ENCODE assay signal across 1 cellular context in the genomic region with DNA sequence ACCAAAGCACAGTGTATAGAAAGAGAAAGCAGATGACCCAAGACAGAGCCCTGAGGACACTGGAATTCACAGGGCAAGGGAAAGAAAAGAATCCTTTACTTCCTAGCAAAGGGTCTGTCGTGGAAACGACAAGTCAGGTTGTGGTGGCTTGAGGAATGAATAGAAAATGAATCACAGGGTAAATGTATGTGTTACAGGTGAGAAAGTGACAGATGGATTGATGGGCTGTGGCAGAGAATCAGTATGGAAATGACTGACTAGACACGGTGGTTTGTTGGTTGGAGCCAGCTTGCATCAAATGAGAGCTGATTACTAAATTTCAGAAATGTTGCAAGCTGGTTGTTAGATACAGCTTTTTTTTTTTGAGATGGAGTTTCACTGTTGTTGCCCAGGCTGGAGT.
TF ChIP-seq lines count a peak whose summit lies in the region.

No MANE protein-coding gene starts in this region.

TF ChIP-seq in GM12878, 131 proteins besides CTCF, POLR2A, EP300 and RAD21 (continued from another document and continues in another):
- TF ChIP-seq, protein P1, sequence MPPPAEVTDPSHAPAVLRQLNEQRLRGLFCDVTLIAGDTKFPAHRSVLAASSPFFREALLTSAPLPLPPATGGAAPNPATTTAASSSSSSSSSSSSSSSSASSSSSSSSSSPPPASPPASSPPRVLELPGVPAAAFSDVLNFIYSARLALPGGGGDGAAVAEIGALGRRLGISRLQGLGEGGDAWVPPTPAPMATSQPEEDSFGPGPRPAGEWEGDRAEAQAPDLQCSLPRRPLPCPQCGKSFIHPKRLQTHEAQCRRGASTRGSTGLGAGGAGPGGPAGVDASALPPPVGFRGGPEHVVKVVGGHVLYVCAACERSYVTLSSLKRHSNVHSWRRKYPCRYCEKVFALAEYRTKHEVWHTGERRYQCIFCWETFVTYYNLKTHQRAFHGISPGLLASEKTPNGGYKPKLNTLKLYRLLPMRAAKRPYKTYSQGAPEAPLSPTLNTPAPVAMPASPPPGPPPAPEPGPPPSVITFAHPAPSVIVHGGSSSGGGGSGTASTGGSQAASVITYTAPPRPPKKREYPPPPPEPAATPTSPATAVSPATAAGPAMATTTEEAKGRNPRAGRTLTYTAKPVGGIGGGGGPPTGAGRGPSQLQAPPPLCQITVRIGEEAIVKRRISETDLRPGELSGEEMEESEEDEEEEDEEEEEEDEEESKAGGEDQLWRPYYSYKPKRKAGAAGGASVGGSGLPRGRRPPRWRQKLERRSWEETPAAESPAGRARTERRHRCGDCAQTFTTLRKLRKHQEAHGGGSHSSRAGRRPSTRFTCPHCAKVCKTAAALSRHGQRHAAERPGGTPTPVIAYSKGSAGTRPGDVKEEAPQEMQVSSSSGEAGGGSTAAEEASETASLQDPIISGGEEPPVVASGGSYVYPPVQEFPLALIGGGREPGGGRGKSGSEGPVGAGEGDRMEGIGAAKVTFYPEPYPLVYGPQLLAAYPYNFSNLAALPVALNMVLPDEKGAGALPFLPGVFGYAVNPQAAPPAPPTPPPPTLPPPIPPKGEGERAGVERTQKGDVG (CRISPR knock-in tag; IDR thresholded peaks at IDR 0.05), result no peak
- TF ChIP-seq LARP7 (IDR thresholded peaks at IDR 0.05) (no peak), SMAD5 (IDR thresholded peaks at IDR 0.05; ENCODE audit: low read depth) (no peak), KLF5 (IDR thresholded peaks at IDR 0.05; ENCODE audit: partially characterized antibody) (peak; percentile 44), POU2F2 (IDR thresholded peaks at IDR 0.05; ENCODE audit: borderline replicate concordance, low read depth, low read length) (peak; percentile 84; the same call in 2 of the 3 replicates), NFIC (IDR thresholded peaks at IDR 0.05; ENCODE audit: low read depth, low read length) (peak; percentile 88), ZBED1 (IDR thresholded peaks at IDR 0.05; ENCODE audit: borderline replicate concordance) (peak; percentile 92), ETV6 (conservative IDR thresholded peaks at IDR 0.05 in 1 of 2, IDR thresholded peaks at IDR 0.05 in 1 of 2; ENCODE audit: borderline replicate concordance in 1 of 2, low read depth in 1 of 2) (peak in 1 of 2 experiments; percentile 83; a peak in 2 of 4 replicates), CREM (IDR thresholded peaks at IDR 0.05; ENCODE audit: low read depth) (peak; percentile 90), BACH1 (IDR thresholded peaks at IDR 0.05; ENCODE audit: borderline replicate concordance) (peak; percentile 82; the same call in 1 of the 2 replicates), FOXM1 (IDR thresholded peaks at IDR 0.05; ENCODE audit: low read depth, low read length) (peak; percentile 88), RELA (IDR thresholded peaks at IDR 0.05; ENCODE audit: borderline replicate concordance, partially characterized antibody) (no peak), IKZF2 (IDR thresholded peaks at IDR 0.05) (peak; percentile 90 to 94), NBN (IDR thresholded peaks at IDR 0.05) (peak; percentile 89), JUNB (IDR thresholded peaks at IDR 0.05) (peak; percentile 97), NRF1 (conservative IDR thresholded peaks at IDR 0.05; ENCODE audit: low read depth, low read length) (no peak), MYC (IDR thresholded peaks at IDR 0.05; ENCODE audit: insufficient read depth, insufficient read length, insufficient replicate concordance, low read length, severe bottlenecking) (no peak), GABPA (IDR thresholded peaks at IDR 0.05; ENCODE audit: low read depth) (0 out of 2 replicates have a peak, but pooled peaks have one; percentile 27), SP1 (IDR thresholded peaks at IDR 0.05; ENCODE audit: low read depth, low read length) (peak; percentile 25), NR2F1 (conservative IDR thresholded peaks at IDR 0.05) (no peak; the same call in 1 of the 2 replicates), FOS (IDR thresholded peaks at IDR 0.05; ENCODE audit: borderline replicate concordance, extremely low read depth, insufficient read length) (peak; percentile 1), ZSCAN29 (IDR thresholded peaks at IDR 0.05) (no peak), MEF2A (IDR thresholded peaks at IDR 0.05; ENCODE audit: insufficient read depth, low read depth, low read length) (peak; percentile 78), NFYA (IDR thresholded peaks at IDR 0.05; ENCODE audit: borderline replicate concordance, low read depth, low read length) (no peak), HDAC6 (IDR thresholded peaks at IDR 0.05; ENCODE audit: unreplicated experiment) (no peak), FOXK2 (IDR thresholded peaks at IDR 0.05) (no peak), SPI1 (IDR thresholded peaks at IDR 0.05; ENCODE audit: borderline replicate concordance, insufficient read depth, low read depth, low read length) (no peak), MEF2B (IDR thresholded peaks at IDR 0.05; ENCODE audit: partially characterized antibody, poor library complexity, severe bottlenecking) (peak; percentile 42), BCL11A (IDR thresholded peaks at IDR 0.05; ENCODE audit: low read depth, low read length) (peak; percentile 99), IKZF1 (conservative IDR thresholded peaks at IDR 0.05) (peak; percentile 83), TBL1XR1 (IDR thresholded peaks at IDR 0.05; ENCODE audit: low read depth, low read length) (peak; percentile 64; the same call in 1 of the 2 replicates), CBFB (IDR thresholded peaks at IDR 0.05; ENCODE audit: low read depth) (peak; percentile 88), CHD4 (IDR thresholded peaks at IDR 0.05) (no peak), YY1 (IDR thresholded peaks at IDR 0.05; ENCODE audit: low read depth, low read length) (no peak), HDAC2 (IDR thresholded peaks at IDR 0.05) (no peak), NFXL1 (IDR thresholded peaks at IDR 0.05; ENCODE audit: borderline replicate concordance) (no peak)
- TF ChIP-seq, protein P2, sequence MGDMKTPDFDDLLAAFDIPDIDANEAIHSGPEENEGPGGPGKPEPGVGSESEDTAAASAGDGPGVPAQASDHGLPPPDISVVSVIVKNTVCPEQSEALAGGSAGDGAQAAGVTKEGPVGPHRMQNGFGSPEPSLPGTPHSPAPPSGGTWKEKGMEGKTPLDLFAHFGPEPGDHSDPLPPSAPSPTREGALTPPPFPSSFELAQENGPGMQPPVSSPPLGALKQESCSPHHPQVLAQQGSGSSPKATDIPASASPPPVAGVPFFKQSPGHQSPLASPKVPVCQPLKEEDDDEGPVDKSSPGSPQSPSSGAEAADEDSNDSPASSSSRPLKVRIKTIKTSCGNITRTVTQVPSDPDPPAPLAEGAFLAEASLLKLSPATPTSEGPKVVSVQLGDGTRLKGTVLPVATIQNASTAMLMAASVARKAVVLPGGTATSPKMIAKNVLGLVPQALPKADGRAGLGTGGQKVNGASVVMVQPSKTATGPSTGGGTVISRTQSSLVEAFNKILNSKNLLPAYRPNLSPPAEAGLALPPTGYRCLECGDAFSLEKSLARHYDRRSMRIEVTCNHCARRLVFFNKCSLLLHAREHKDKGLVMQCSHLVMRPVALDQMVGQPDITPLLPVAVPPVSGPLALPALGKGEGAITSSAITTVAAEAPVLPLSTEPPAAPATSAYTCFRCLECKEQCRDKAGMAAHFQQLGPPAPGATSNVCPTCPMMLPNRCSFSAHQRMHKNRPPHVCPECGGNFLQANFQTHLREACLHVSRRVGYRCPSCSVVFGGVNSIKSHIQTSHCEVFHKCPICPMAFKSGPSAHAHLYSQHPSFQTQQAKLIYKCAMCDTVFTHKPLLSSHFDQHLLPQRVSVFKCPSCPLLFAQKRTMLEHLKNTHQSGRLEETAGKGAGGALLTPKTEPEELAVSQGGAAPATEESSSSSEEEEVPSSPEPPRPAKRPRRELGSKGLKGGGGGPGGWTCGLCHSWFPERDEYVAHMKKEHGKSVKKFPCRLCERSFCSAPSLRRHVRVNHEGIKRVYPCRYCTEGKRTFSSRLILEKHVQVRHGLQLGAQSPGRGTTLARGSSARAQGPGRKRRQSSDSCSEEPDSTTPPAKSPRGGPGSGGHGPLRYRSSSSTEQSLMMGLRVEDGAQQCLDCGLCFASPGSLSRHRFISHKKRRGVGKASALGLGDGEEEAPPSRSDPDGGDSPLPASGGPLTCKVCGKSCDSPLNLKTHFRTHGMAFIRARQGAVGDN (IDR thresholded peaks at IDR 0.05), result no peak
- TF ChIP-seq, protein P3, sequence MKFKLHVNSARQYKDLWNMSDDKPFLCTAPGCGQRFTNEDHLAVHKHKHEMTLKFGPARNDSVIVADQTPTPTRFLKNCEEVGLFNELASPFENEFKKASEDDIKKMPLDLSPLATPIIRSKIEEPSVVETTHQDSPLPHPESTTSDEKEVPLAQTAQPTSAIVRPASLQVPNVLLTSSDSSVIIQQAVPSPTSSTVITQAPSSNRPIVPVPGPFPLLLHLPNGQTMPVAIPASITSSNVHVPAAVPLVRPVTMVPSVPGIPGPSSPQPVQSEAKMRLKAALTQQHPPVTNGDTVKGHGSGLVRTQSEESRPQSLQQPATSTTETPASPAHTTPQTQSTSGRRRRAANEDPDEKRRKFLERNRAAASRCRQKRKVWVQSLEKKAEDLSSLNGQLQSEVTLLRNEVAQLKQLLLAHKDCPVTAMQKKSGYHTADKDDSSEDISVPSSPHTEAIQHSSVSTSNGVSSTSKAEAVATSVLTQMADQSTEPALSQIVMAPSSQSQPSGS (IDR thresholded peaks at IDR 0.05; ENCODE audit: low read length), result peak; percentile 81
- TF ChIP-seq, protein P4, sequence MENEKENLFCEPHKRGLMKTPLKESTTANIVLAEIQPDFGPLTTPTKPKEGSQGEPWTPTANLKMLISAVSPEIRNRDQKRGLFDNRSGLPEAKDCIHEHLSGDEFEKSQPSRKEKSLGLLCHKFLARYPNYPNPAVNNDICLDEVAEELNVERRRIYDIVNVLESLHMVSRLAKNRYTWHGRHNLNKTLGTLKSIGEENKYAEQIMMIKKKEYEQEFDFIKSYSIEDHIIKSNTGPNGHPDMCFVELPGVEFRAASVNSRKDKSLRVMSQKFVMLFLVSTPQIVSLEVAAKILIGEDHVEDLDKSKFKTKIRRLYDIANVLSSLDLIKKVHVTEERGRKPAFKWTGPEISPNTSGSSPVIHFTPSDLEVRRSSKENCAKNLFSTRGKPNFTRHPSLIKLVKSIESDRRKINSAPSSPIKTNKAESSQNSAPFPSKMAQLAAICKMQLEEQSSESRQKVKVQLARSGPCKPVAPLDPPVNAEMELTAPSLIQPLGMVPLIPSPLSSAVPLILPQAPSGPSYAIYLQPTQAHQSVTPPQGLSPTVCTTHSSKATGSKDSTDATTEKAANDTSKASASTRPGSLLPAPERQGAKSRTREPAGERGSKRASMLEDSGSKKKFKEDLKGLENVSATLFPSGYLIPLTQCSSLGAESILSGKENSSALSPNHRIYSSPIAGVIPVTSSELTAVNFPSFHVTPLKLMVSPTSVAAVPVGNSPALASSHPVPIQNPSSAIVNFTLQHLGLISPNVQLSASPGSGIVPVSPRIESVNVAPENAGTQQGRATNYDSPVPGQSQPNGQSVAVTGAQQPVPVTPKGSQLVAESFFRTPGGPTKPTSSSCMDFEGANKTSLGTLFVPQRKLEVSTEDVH (IDR thresholded peaks at IDR 0.05; ENCODE audit: low read depth, partially characterized antibody), result no peak
- TF ChIP-seq, protein P5, sequence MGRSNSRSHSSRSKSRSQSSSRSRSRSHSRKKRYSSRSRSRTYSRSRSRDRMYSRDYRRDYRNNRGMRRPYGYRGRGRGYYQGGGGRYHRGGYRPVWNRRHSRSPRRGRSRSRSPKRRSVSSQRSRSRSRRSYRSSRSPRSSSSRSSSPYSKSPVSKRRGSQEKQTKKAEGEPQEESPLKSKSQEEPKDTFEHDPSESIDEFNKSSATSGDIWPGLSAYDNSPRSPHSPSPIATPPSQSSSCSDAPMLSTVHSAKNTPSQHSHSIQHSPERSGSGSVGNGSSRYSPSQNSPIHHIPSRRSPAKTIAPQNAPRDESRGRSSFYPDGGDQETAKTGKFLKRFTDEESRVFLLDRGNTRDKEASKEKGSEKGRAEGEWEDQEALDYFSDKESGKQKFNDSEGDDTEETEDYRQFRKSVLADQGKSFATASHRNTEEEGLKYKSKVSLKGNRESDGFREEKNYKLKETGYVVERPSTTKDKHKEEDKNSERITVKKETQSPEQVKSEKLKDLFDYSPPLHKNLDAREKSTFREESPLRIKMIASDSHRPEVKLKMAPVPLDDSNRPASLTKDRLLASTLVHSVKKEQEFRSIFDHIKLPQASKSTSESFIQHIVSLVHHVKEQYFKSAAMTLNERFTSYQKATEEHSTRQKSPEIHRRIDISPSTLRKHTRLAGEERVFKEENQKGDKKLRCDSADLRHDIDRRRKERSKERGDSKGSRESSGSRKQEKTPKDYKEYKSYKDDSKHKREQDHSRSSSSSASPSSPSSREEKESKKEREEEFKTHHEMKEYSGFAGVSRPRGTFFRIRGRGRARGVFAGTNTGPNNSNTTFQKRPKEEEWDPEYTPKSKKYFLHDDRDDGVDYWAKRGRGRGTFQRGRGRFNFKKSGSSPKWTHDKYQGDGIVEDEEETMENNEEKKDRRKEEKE (IDR thresholded peaks at IDR 0.05), result no peak
- TF ChIP-seq, protein P6, sequence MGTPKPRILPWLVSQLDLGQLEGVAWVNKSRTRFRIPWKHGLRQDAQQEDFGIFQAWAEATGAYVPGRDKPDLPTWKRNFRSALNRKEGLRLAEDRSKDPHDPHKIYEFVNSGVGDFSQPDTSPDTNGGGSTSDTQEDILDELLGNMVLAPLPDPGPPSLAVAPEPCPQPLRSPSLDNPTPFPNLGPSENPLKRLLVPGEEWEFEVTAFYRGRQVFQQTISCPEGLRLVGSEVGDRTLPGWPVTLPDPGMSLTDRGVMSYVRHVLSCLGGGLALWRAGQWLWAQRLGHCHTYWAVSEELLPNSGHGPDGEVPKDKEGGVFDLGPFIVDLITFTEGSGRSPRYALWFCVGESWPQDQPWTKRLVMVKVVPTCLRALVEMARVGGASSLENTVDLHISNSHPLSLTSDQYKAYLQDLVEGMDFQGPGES (IDR thresholded peaks at IDR 0.05), result no peak
- TF ChIP-seq, protein P7, sequence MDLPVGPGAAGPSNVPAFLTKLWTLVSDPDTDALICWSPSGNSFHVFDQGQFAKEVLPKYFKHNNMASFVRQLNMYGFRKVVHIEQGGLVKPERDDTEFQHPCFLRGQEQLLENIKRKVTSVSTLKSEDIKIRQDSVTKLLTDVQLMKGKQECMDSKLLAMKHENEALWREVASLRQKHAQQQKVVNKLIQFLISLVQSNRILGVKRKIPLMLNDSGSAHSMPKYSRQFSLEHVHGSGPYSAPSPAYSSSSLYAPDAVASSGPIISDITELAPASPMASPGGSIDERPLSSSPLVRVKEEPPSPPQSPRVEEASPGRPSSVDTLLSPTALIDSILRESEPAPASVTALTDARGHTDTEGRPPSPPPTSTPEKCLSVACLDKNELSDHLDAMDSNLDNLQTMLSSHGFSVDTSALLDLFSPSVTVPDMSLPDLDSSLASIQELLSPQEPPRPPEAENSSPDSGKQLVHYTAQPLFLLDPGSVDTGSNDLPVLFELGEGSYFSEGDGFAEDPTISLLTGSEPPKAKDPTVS (IDR thresholded peaks at IDR 0.05; ENCODE audit: low read depth, low read length), result no peak
- TF ChIP-seq, protein P8, sequence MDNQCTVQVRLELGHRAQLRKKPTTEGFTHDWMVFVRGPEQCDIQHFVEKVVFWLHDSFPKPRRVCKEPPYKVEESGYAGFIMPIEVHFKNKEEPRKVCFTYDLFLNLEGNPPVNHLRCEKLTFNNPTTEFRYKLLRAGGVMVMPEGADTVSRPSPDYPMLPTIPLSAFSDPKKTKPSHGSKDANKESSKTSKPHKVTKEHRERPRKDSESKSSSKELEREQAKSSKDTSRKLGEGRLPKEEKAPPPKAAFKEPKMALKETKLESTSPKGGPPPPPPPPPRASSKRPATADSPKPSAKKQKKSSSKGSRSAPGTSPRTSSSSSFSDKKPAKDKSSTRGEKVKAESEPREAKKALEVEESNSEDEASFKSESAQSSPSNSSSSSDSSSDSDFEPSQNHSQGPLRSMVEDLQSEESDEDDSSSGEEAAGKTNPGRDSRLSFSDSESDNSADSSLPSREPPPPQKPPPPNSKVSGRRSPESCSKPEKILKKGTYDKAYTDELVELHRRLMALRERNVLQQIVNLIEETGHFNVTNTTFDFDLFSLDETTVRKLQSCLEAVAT (IDR thresholded peaks at IDR 0.05), result peak; percentile 77
